8 cellular contexts compared by ENCODE assay signal in genomic region chr7:27689045-27689877, GRCh38. TPM values are rescaled to one million over a fixed set of nuclear protein-coding genes. Genes with fewer than 3 reads are reported as not detected.
DNase-seq lines count a peak whose midpoint lies in the region; TF ChIP-seq lines count a peak whose summit lies in the region.

No MANE protein-coding gene starts in this region.

- no peak for TF ChIP-seq EP300 in stomach (IDR thresholded peaks at IDR 0.05)

- 81 to 89% (median 86%) methylated on average over 4 of the region's 4 CpGs for WGBS in stomach, 5 donors

- no peaks in the 10 kb centered on the region for H3K36me3 ChIP-seq in stomach

- DNase-seq in SHP77 (lab: John Stamatoyannopoulos, UW) (peak; percentile 41 to 53), SHP77 treated with DMSO at 0.1 percent for 48 hours (lab: John Stamatoyannopoulos, UW) (no peak), iris pigment epithelial cell (ENCODE audit: low read depth) (peak; percentile 39), stomach (no peak), NCI-H2227 treated with DMSO at 0.1 percent for 48 hours (lab: John Stamatoyannopoulos, UW) (no peak), 8988T (no peak)
- DNase-seq in Jurkat, Clone E6-1 (ENCODE audit: low read depth, low spot score): peak; percentile 19
- peak; percentile 9 to 19 for DNase-seq in activated CD4-positive, alpha-beta T cell treated with anti-CD3 and anti-CD28 coated beads, Interleukin-2, amount 50 U/mL, for 48 hours

- H3K27me3 ChIP-seq in stomach: no peaks in the 10 kb centered on the region

- intact Hi-C loops in stomach (cut with DNase I; ENCODE audit: low total_unique reads): no loop called here

- H3K4me1 ChIP-seq in stomach: no peaks in the 10 kb centered on the region

- TF ChIP-seq CTCF in stomach (IDR thresholded peaks at IDR 0.05): peak in 3 of 7 experiments; percentile 15 to 39 (median 23)

- no peaks in the 10 kb centered on the region for H3K9me3 ChIP-seq in stomach

- H3K27ac ChIP-seq in stomach: no peak overlapping the region

- TF ChIP-seq POLR2A in stomach (IDR thresholded peaks at IDR 0.05): no peak

- no peak overlapping the region for H3K4me3 ChIP-seq in Jurkat, Clone E6-1 (ENCODE audit: low read length)
- H3K4me3 ChIP-seq in stomach: no peak overlapping the region

RNA-seq across cellular contexts. Expression of gene HIBADH, which starts 26.6 kb away (rescaled TPM):
- polyA plus RNA-seq in Jurkat, Clone E6-1 (2012; ENCODE audit: insufficient read depth, insufficient read length): 53.4 TPM
- 10 to 100 TPM; 17.5 to 65.2 (median 48.7) TPM for total RNA-seq in stomach
- 10 to 100 TPM; 19.8 to 45.3 (median 44.8) TPM for polyA plus RNA-seq in stomach

RNA-seq across cellular contexts. Expression of gene TAX1BP1, which starts 50.7 kb away (rescaled TPM):
- polyA plus RNA-seq in Jurkat, Clone E6-1 (2012; ENCODE audit: insufficient read depth, insufficient read length): 92.6 TPM
- total RNA-seq in stomach: 100 to 1,000 TPM in 3 of 5 donors, 10 to 100 TPM in 2; 57.1 to 199 (median 122) TPM
- 10 to 100 TPM; 43.4 to 81.4 (median 59.0) TPM for polyA plus RNA-seq in stomach

Comparison
In these comparisons a context has a peak if more than half of its experiments do, and no peak if none do; other contexts are left out.
1. DNase-seq: peak in SHP77 (2 of 2), Jurkat, Clone E6-1 (single experiment), activated CD4-positive, alpha-beta T cell treated with anti-CD3 and anti-CD28 coated beads, Interleukin-2, amount 50 U/mL, for 48 hours (2 of 2) and iris pigment epithelial cell (single experiment); none in SHP77 treated with DMSO at 0.1 percent for 48 hours (single experiment), stomach (single experiment), NCI-H2227 treated with DMSO at 0.1 percent for 48 hours (single experiment) and 8988T (single experiment).